Comparison of ENCODE assay signal across 8 cellular contexts in genomic region chr5:85587826-85588225, GRCh38.
A peak's percentile ranks its signal among the peaks of the same experiment; 100 is the strongest.
DNase-seq lines count a peak whose midpoint lies in the region; ATAC-seq and TF ChIP-seq lines count a peak whose summit lies in the region.
"Not testable (repeated sequence)": the region's sequence is repeated elsewhere in the genome, so short reads cannot be mapped to it uniquely, and the experiment has no call there.

No MANE protein-coding gene starts in this region.

- not testable (repeated sequence) for H3K4me1 Mint-ChIP-seq in GM23338, endodermal cell

- peaks cover 56% of the 10 kb centered on the region for H3K36me3 Mint-ChIP-seq in GM23338 (ENCODE audit: low read depth)
- H3K36me3 Mint-ChIP-seq in endodermal cell (ENCODE audit: low read depth), result not testable (repeated sequence)

- not testable (repeated sequence) for H3K36me3 ChIP-seq in BE2C; GM23338 (ENCODE audit: insufficient read depth); endodermal cell (ENCODE audit: control insufficient read depth, insufficient read depth, low read length); mesenchymal stem cell (ENCODE audit: control insufficient read depth in 1 of 2, insufficient read depth in 2 of 2, low read depth in 1 of 2, low read length in 2 of 2)

- H2BK5ac ChIP-seq in mesenchymal stem cell (ENCODE audit: low read depth, low read length, poor library complexity, severe bottlenecking), result not testable (repeated sequence)

- H2AFZ ChIP-seq in GM23338, result 0 out of 2 replicates have a peak overlapping the region, but pooled peaks have one; percentile 38
- H2AFZ ChIP-seq in mesenchymal stem cell (ENCODE audit: low read depth, low read length), result not testable (repeated sequence)

- H2BK12ac ChIP-seq in mesenchymal stem cell (ENCODE audit: low read length in 2 of 2), result not testable (repeated sequence)

- not testable (repeated sequence) for H3K4me2 ChIP-seq in GM23338; mesenchymal stem cell (ENCODE audit: low read length, poor library complexity, severe bottlenecking)

- not testable (repeated sequence) for H3K27ac Mint-ChIP-seq in GM23338, endodermal cell

- H2BK120ac ChIP-seq in mesenchymal stem cell (ENCODE audit: low read depth, low read length), result not testable (repeated sequence)

- not testable (repeated sequence) for H3K9ac ChIP-seq in endodermal cell (ENCODE audit: extremely low read depth, low read length, poor library complexity, severe bottlenecking); mesenchymal stem cell (ENCODE audit: low read length)

- H3K4me3 ChIP-seq in BE2C (ENCODE audit: low read depth, low read length); GM23338; endodermal cell (ENCODE audit: low read length); mesenchymal stem cell (ENCODE audit: insufficient read depth in 1 of 2, low read depth in 1 of 2, low read length in 2 of 2): not testable (repeated sequence)

- H3K9me2 ChIP-seq in GM23338 (ENCODE audit: insufficient read depth), result not testable (repeated sequence)

- not testable (repeated sequence) for TF ChIP-seq CTCF in BE2C (IDR thresholded peaks at IDR 0.05; ENCODE audit: low read depth, low read length); GM23338 (conservative IDR thresholded peaks at IDR 0.05; ENCODE audit: low read depth in 2 of 2); endodermal cell (conservative IDR thresholded peaks at IDR 0.05)

- H3K27me3 ChIP-seq in BE2C; GM23338 (ENCODE audit: insufficient read depth); endodermal cell (ENCODE audit: control insufficient read depth, insufficient read depth, low read length, poor library complexity, severe bottlenecking); mesenchymal stem cell (ENCODE audit: control insufficient read depth in 1 of 2, insufficient read depth in 1 of 2, low read length in 2 of 2): not testable (repeated sequence)

- not testable (repeated sequence) for H4K91ac ChIP-seq in mesenchymal stem cell (ENCODE audit: low read length)

- ATAC-seq in GM23338, result not testable (repeated sequence)

- H3F3A ChIP-seq in GM23338 (replicated peaks; ENCODE audit: low read depth), result not testable (repeated sequence)

- H3K27ac ChIP-seq in GM23338 (ENCODE audit: low read depth); endodermal cell (ENCODE audit: low read depth, low read length); mesenchymal stem cell (ENCODE audit: low read length, poor library complexity, severe bottlenecking): not testable (repeated sequence)

- not testable (repeated sequence) for H2AK5ac ChIP-seq in mesenchymal stem cell (ENCODE audit: low read length, severe bottlenecking)

- H3K23ac ChIP-seq in mesenchymal stem cell (ENCODE audit: low read length in 2 of 2), result not testable (repeated sequence)

- DNase-seq in BE2C (peak; percentile 11), GM23338 (ENCODE audit: low spot score) (peak; percentile 13), NCI-H187 (lab: John Stamatoyannopoulos, UW) (peak; percentile 22 to 59), NCI-H748 (lab: John Stamatoyannopoulos, UW; ENCODE audit: unreplicated experiment) (peak; percentile 72), RPMI8226 (peak; percentile 49), endodermal cell (peak; percentile 59), iPS-NIHi7 (ENCODE audit: extremely low spot score) (peak; percentile 10), mesenchymal stem cell (peak; percentile 34)

- H3K4me3 Mint-ChIP-seq in GM23338, endodermal cell: not testable (repeated sequence)

- not testable (repeated sequence) for H4K8ac ChIP-seq in mesenchymal stem cell (ENCODE audit: low read length)

- H4K20me1 ChIP-seq in GM23338 (replicated peaks; ENCODE audit: insufficient read depth), result not testable (repeated sequence)

- H3K9me3 ChIP-seq in BE2C; endodermal cell (ENCODE audit: control insufficient read depth, low read length): not testable (repeated sequence)
- peaks cover 17% of the 10 kb centered on the region for H3K9me3 ChIP-seq in mesenchymal stem cell (ENCODE audit: control insufficient read depth, low read length)

- H2BK15ac ChIP-seq in mesenchymal stem cell (ENCODE audit: low read depth, poor library complexity, severe bottlenecking), result not testable (repeated sequence)

- H3K18ac ChIP-seq in mesenchymal stem cell (ENCODE audit: low read depth in 1 of 2, low read length in 2 of 2), result not testable (repeated sequence)

- not testable (repeated sequence) for H3K79me1 ChIP-seq in mesenchymal stem cell (replicated peaks; ENCODE audit: low read length, poor library complexity, severe bottlenecking)

- not testable (repeated sequence) for H3K4me1 ChIP-seq in BE2C; GM23338 (ENCODE audit: insufficient read depth); endodermal cell (ENCODE audit: control insufficient read depth, insufficient read depth, low read length); mesenchymal stem cell (ENCODE audit: control insufficient read depth, insufficient read depth, low read depth, low read length)

- not testable (repeated sequence) for H3K4ac ChIP-seq in mesenchymal stem cell (ENCODE audit: low read depth in 1 of 2, low read length in 2 of 2)

- not testable (repeated sequence) for H3K14ac ChIP-seq in mesenchymal stem cell (ENCODE audit: low read length in 2 of 2)

- not testable (repeated sequence) for H3K27me3 Mint-ChIP-seq in GM23338 (ENCODE audit: insufficient read depth, low read depth, poor library complexity); endodermal cell (ENCODE audit: insufficient read depth)

- WGBS in endodermal cell (ENCODE audit: insufficient coverage in 1 of 2, insufficient read length in 1 of 2), 2 experiments, result 63 to 73% methylated on average over 3 to 5 of the region's 5 CpGs
- WGBS in mesenchymal stem cell, result 13% methylated on average over 5 of the region's 5 CpGs

- H3K9me3 Mint-ChIP-seq in GM23338, result peaks cover 61% of the 10 kb centered on the region
- H3K9me3 Mint-ChIP-seq in endodermal cell, result peaks cover 17% of the 10 kb centered on the region

- H3K79me2 ChIP-seq in GM23338 (replicated peaks; ENCODE audit: insufficient read depth), result not testable (repeated sequence)

Comparison
In these comparisons a context has a peak if more than half of its experiments do, and no peak if none do; other contexts are left out.
1. DNase-seq: peak in every context shown above with its lines; median percentile 72 in NCI-H748; 59 in endodermal cell; 49 in RPMI8226; 40 in NCI-H187; 34 in mesenchymal stem cell; 13 in GM23338; 11 in BE2C; 10 in iPS-NIHi7.